ENCODE assay signal across 11 cellular contexts in genomic region chr1:156692958-156693857, GRCh38. TPM values are rescaled to one million over a fixed set of nuclear protein-coding genes. Genes with fewer than 3 reads are reported as not detected.
A peak's percentile ranks its signal among the peaks of the same experiment; 100 is the strongest.
DNase-seq lines count a peak whose midpoint lies in the region; TF ChIP-seq lines count a peak whose summit lies in the region.
"Had no signal": no experiment of that assay in that cellular context is flagged by ENCODE, and none has a peak within 500 bp of the region (broad histone marks: within the 10 kb centered on the region; RNA-seq: fewer than 3 reads in every experiment).

No MANE protein-coding gene starts in this region.

- H3K9me3 ChIP-seq in breast epithelium (no peaks in the 10 kb centered on the region), neural cell (ENCODE audit: low read length) (no peaks in the 10 kb centered on the region)
- H3K9me3 ChIP-seq: uterus had no signal

- peaks cover 21 to 43% of the 10 kb centered on the region in 2 donors for H3K4me1 ChIP-seq in breast epithelium
- H3K4me1 ChIP-seq: uterus had no signal

- TF ChIP-seq POLR2A in breast epithelium (IDR thresholded peaks at IDR 0.05): no peak

- no peak overlapping the region for H2AFZ ChIP-seq in neural cell (ENCODE audit: low read depth, low read length)

- peak overlapping the region; percentile 84 to 90 for H3K27ac ChIP-seq in breast epithelium
- no peak overlapping the region for H3K27ac ChIP-seq in neural cell (ENCODE audit: low read length)

- H3K4me2 ChIP-seq in neural cell (ENCODE audit: low read length): no peak overlapping the region

- intact Hi-C loops in breast epithelium (cut with DNase I; ENCODE audit: low total_unique reads): no loop called here

- H3F3A ChIP-seq in neural cell (ENCODE audit: insufficient read depth, low read length, poor library complexity, severe bottlenecking): no peaks in the 10 kb centered on the region

- TF ChIP-seq EP300 in neural cell (conservative IDR thresholded peaks at IDR 0.05; ENCODE audit: poor library complexity, severe bottlenecking): no peak

- no peak for TF ChIP-seq RAD21 in neural cell (conservative IDR thresholded peaks at IDR 0.05)

- peak overlapping the region; percentile 27 for H3K9ac ChIP-seq in neural cell (ENCODE audit: low read length)

- H3K79me2 ChIP-seq in neural cell (replicated peaks; ENCODE audit: insufficient read depth, low read length): no peaks in the 10 kb centered on the region

- no peaks in the 10 kb centered on the region for H3K9me2 ChIP-seq in neural cell (ENCODE audit: insufficient read depth, low read length)

- peak overlapping the region in 2 of 3 donors; percentile 9 to 32 for H3K4me3 ChIP-seq in breast epithelium
- peak overlapping the region; percentile 33 for H3K4me3 ChIP-seq in neural cell (ENCODE audit: low read length)
- H3K4me3 ChIP-seq: GM12878, uterus had no signal

- H4K20me1 ChIP-seq in neural cell (ENCODE audit: insufficient read depth): no peaks in the 10 kb centered on the region

- TF ChIP-seq CTCF in breast epithelium (IDR thresholded peaks at IDR 0.05): no peak
- no peak for TF ChIP-seq CTCF in neural cell (IDR thresholded peaks at IDR 0.05; ENCODE audit: poor library complexity, severe bottlenecking)
- TF ChIP-seq CTCF in GM20000 (IDR thresholded peaks at IDR 0.05; ENCODE audit: extremely low read depth, missing control alignments): no peak

- H3K27me3 ChIP-seq in breast epithelium: no peaks in the 10 kb centered on the region
- no peaks in the 10 kb centered on the region for H3K27me3 ChIP-seq in neural cell (ENCODE audit: insufficient read depth, low read depth, low read length)
- H3K27me3 ChIP-seq: uterus had no signal

- DNase-seq in ELF-1 (ENCODE audit: low read depth, low spot score) (peak; percentile 99), NCI-H2107 treated with DMSO at 0.1 percent for 48 hours (lab: John Stamatoyannopoulos, UW; ENCODE audit: unreplicated experiment) (peak; percentile 86), breast epithelium (ENCODE audit: low spot score in 2 of 2) (peak; percentile 77 to 82), Ammon's horn (ENCODE audit: low spot score) (no peak), midbrain (lab: John Stamatoyannopoulos, UW) (no peak), GM20000 (ENCODE audit: low spot score) (no peak)
- DNase-seq in activated CD4-positive, alpha-beta T cell treated with anti-CD3 and anti-CD28 coated beads, Interleukin-2, amount 50 U/mL, for 4 hours: no peak
- DNase-seq: foreskin melanocyte, uterus had no signal

- H3K36me3 ChIP-seq in breast epithelium (no peaks in the 10 kb centered on the region), neural cell (ENCODE audit: insufficient read depth, low read length) (no peaks in the 10 kb centered on the region)
- H3K36me3 ChIP-seq: uterus had no signal

TF ChIP-seq in neural cell, 6 proteins besides CTCF, POLR2A, EP300 and RAD21:
- no peak for TF ChIP-seq SMC3 (conservative IDR thresholded peaks at IDR 0.05; ENCODE audit: poor library complexity)
- TF ChIP-seq POLR2AphosphoS5 (IDR thresholded peaks at IDR 0.05): no peak
- no peak for TF ChIP-seq EZH2 (IDR thresholded peaks at IDR 0.05; ENCODE audit: borderline replicate concordance, insufficient read depth, low read length, poor library complexity, severe bottlenecking)
- no peak for TF ChIP-seq REST (IDR thresholded peaks at IDR 0.05; ENCODE audit: borderline replicate concordance)
- no peak for TF ChIP-seq MXI1 (conservative IDR thresholded peaks at IDR 0.05; ENCODE audit: poor library complexity, severe bottlenecking)
- TF ChIP-seq TAF1 (IDR thresholded peaks at IDR 0.05; ENCODE audit: low read depth): no peak

RNA-seq across cellular contexts. Expression of gene CRABP2, which starts 12.2 kb away (rescaled TPM):
- total RNA-seq in breast epithelium: 10 to 100 TPM in 2 of 3 donors, 1 to 10 TPM in 1; 4.2 to 61.6 (median 28.2) TPM
- polyA plus RNA-seq in neural cell: 3.4 and 7.7 TPM in 2 replicates
- polyA minus RNA-seq in neural cell: 1.3 and 1.7 TPM in 2 replicates

RNA-seq across cellular contexts. Expression of gene NES, which starts 16.0 kb away (rescaled TPM):
- total RNA-seq in breast epithelium: 10 to 100 TPM in 2 of 3 donors, 1 to 10 TPM in 1; 9.9 to 28.5 (median 14.9) TPM
- 9.9 and 13.7 TPM in 2 replicates for polyA plus RNA-seq in neural cell
- polyA minus RNA-seq in neural cell: 26.1 and 29.6 TPM in 2 replicates

RNA-seq across cellular contexts. Expression of gene METTL25B, which starts 35.1 kb away (rescaled TPM):
- total RNA-seq in breast epithelium: 10 to 100 TPM; 15.5 to 41.3 (median 30.2) TPM
- polyA plus RNA-seq in neural cell: 11.9 and 13.1 TPM in 2 replicates
- polyA minus RNA-seq in neural cell: 7.1 and 8.1 TPM in 2 replicates

RNA-seq across cellular contexts. Expression of gene ISG20L2, which starts 35.4 kb away (rescaled TPM):
- total RNA-seq in breast epithelium: 10 to 100 TPM; 13.6 to 25.2 (median 21.0) TPM
- polyA plus RNA-seq in neural cell: 8.5 and 13.1 TPM in 2 replicates
- 17.9 and 19.5 TPM in 2 replicates for polyA minus RNA-seq in neural cell

RNA-seq across cellular contexts. Expression of gene MRPL24, which starts 47.7 kb away (rescaled TPM):
- 10 to 100 TPM; 36.6 to 63.9 (median 63.8) TPM for total RNA-seq in breast epithelium
- 34.4 and 56.5 TPM in 2 replicates for polyA plus RNA-seq in neural cell
- polyA minus RNA-seq in neural cell: 7.9 and 9.3 TPM in 2 replicates

Comparison
In these comparisons a context has a peak if more than half of its experiments do, and no peak if none do; other contexts are left out.
1. DNase-seq: peak in ELF-1 (single experiment), NCI-H2107 treated with DMSO at 0.1 percent for 48 hours (single experiment) and breast epithelium (2 of 2); none in Ammon's horn (single experiment), midbrain (single experiment), activated CD4-positive, alpha-beta T cell treated with anti-CD3 and anti-CD28 coated beads, Interleukin-2, amount 50 U/mL, for 4 hours (0 of 2) and GM20000 (single experiment).